Comparison of ENCODE assay signal across 18 cellular contexts in the genomic region with DNA sequence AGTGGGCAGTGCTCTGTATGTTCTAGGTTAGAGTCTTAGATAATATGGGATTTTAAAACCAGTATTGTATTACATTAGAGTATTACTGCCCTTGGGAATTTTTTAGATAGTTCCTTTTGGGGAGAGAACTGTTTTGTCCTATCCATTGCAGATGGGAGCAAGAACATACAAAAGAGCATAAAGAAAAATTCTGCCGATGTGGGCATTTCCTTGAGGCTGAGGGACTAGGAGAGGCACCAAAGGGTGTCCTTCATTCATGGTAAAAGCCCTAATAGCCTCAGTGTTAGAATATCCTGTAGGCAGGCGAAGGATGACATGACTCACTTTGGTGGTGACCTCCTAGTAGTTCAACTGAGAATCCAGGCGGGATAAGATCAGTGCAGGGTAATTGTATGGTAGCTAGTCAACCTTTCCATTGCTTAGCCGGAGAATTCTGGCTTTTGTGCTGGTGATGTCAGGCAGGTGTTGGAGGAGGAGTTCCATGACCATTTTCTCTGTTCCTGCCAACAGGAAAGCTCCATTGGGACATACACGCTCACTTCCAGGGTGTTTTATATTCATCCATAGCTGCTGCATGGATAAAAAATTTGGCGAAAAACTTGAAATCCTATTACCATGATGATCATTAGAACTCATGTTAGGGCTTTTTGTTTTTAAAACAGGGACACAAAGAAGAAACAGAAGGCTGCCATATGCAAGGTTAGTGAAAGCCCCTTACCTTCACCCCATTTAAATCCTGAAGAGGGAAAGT. TPM values are rescaled to one million over a fixed set of nuclear protein-coding genes. Genes with fewer than 3 reads are reported as not detected.
DNase-seq lines count a peak whose midpoint lies in the region; ATAC-seq and TF ChIP-seq lines count a peak whose summit lies in the region.
"Had no signal": no experiment of that assay in that cellular context is flagged by ENCODE, and none has a peak within 500 bp of the region (broad histone marks: within the 10 kb centered on the region; RNA-seq: fewer than 3 reads in every experiment).

No MANE protein-coding gene starts in this region.

- H3K4me3 Mint-ChIP-seq in stimulated activated effector memory CD8-positive, alpha-beta T cell treated with anti-CD3 and anti-CD28 coated beads, Interleukin-12 subunit alpha, Interleukin-12 subunit beta, amount 100 ng/mL, for 72 hours: no peak overlapping the region
- H3K4me3 Mint-ChIP-seq: activated T-cell treated with anti-CD3 and anti-CD28 coated beads, Interleukin-2, amount 50 U/mL, for 24 hours; IgD-negative memory B cell; mesothelial cell of epicardium; stimulated activated naive CD8-positive, alpha-beta T cell treated with anti-CD3 and anti-CD28 coated beads, Interleukin-15, Interleukin-2, amounts not matched to agents 100 ng/mL and 50 ng/mL, for 24 hours; T-helper 1 cell treated with Interleukin-12 subunit alpha and Interleukin-12 subunit beta and Interleukin-4 antibody, amounts not matched to agents 30 μg/mL and 1 μg/mL, for 36 hours had no signal

- H3K36me3 Mint-ChIP-seq in stimulated activated effector memory CD8-positive, alpha-beta T cell treated with anti-CD3 and anti-CD28 coated beads, Interleukin-12 subunit alpha, Interleukin-12 subunit beta, amount 100 ng/mL, for 72 hours: peaks cover 20% of the 10 kb centered on the region
- H3K36me3 Mint-ChIP-seq: IgD-negative memory B cell, mesothelial cell of epicardium had no signal

- no peak overlapping the region for H3K27ac Mint-ChIP-seq in stimulated activated effector memory CD8-positive, alpha-beta T cell treated with anti-CD3 and anti-CD28 coated beads, Interleukin-12 subunit alpha, Interleukin-12 subunit beta, amount 100 ng/mL, for 72 hours
- H3K27ac Mint-ChIP-seq: activated T-cell treated with anti-CD3 and anti-CD28 coated beads, Interleukin-2, amount 50 U/mL, for 24 hours; IgD-negative memory B cell; stimulated activated naive CD8-positive, alpha-beta T cell treated with anti-CD3 and anti-CD28 coated beads, Interleukin-15, Interleukin-2, amounts not matched to agents 100 ng/mL and 50 ng/mL, for 24 hours; T-helper 1 cell treated with Interleukin-12 subunit alpha and Interleukin-12 subunit beta and Interleukin-4 antibody, amounts not matched to agents 30 μg/mL and 1 μg/mL, for 36 hours had no signal

- H3K4me1 Mint-ChIP-seq in stimulated activated effector memory CD8-positive, alpha-beta T cell treated with anti-CD3 and anti-CD28 coated beads, Interleukin-12 subunit alpha, Interleukin-12 subunit beta, amount 100 ng/mL, for 72 hours: peaks cover 20% of the 10 kb centered on the region
- H3K4me1 Mint-ChIP-seq: IgD-negative memory B cell had no signal

- peaks cover under 1 to 30% of the 10 kb centered on the region in 2 donors for H3K4me1 ChIP-seq in breast epithelium
- peaks cover 79% of the 10 kb centered on the region for H3K4me1 ChIP-seq in vagina

- DNase-seq in left ventricle myocardium superior (no peak), Right ventricle myocardium inferior (ENCODE audit: missing footprints) (no peak), breast epithelium (ENCODE audit: low spot score in 2 of 2) (no peak), left lobe of liver (ENCODE audit: low spot score) (no peak), vagina (ENCODE audit: extremely low spot score in 2 of 2) (no peak), epidermal melanocyte (ENCODE audit: insufficient read length, low spot score) (no peak)
- DNase-seq in activated effector memory CD4-positive, alpha-beta T cell treated with Interleukin-2 at 50 U/mL for 16 hours: no peak
- DNase-seq in stimulated activated effector memory CD8-positive, alpha-beta T cell treated with anti-CD3 and anti-CD28 coated beads, Interleukin-12 subunit alpha, Interleukin-12 subunit beta, amount 100 ng/mL, for 72 hours (ENCODE audit: low spot score in 2 of 2): no peak
- DNase-seq: activated CD4-positive, alpha-beta T cell treated with anti-CD3 and anti-CD28 coated beads for 48 hours; activated T-cell treated with anti-CD3 and anti-CD28 coated beads, Interleukin-2, amount 50 U/mL, for 24 hours; NCI-H1105 had no signal

- no peak for TF ChIP-seq POLR2A in breast epithelium (IDR thresholded peaks at IDR 0.05)
- no peak for TF ChIP-seq POLR2A in vagina (IDR thresholded peaks at IDR 0.05)

- H3K36me3 ChIP-seq in breast epithelium: no peaks in the 10 kb centered on the region
- no peaks in the 10 kb centered on the region for H3K36me3 ChIP-seq in vagina
- H3K36me3 ChIP-seq: neutrophil had no signal

- no peak overlapping the region for H3K4me3 ChIP-seq in breast epithelium
- H3K4me3 ChIP-seq in vagina: no peak overlapping the region
- H3K4me3 ChIP-seq: coronary artery, skin epidermis had no signal

- H3K9me3 Mint-ChIP-seq in stimulated activated effector memory CD8-positive, alpha-beta T cell treated with anti-CD3 and anti-CD28 coated beads, Interleukin-12 subunit alpha, Interleukin-12 subunit beta, amount 100 ng/mL, for 72 hours: no peaks in the 10 kb centered on the region
- H3K9me3 Mint-ChIP-seq: activated T-cell treated with anti-CD3 and anti-CD28 coated beads, Interleukin-2, amount 50 U/mL, for 24 hours; IgD-negative memory B cell; mesothelial cell of epicardium; stimulated activated naive CD8-positive, alpha-beta T cell treated with anti-CD3 and anti-CD28 coated beads, Interleukin-15, Interleukin-2, amounts not matched to agents 100 ng/mL and 50 ng/mL, for 24 hours; T-helper 1 cell treated with Interleukin-12 subunit alpha and Interleukin-12 subunit beta and Interleukin-4 antibody, amounts not matched to agents 30 μg/mL and 1 μg/mL, for 36 hours had no signal

- TF ChIP-seq CTCF in breast epithelium (IDR thresholded peaks at IDR 0.05) (no peak), vagina (IDR thresholded peaks at IDR 0.05) (no peak)

- ATAC-seq in left ventricle myocardium superior: peak; percentile 34
- ATAC-seq in Right ventricle myocardium inferior: no peak
- ATAC-seq in left lobe of liver: peak; percentile 16
- no peak for ATAC-seq in stimulated activated effector memory CD8-positive, alpha-beta T cell treated with anti-CD3 and anti-CD28 coated beads, Interleukin-12 subunit alpha, Interleukin-12 subunit beta, amount 100 ng/mL, for 72 hours

- H3K27me3 ChIP-seq in breast epithelium: no peaks in the 10 kb centered on the region
- H3K27me3 ChIP-seq in vagina: no peaks in the 10 kb centered on the region

- H3K27ac ChIP-seq in breast epithelium (peak overlapping the region; percentile 49 to 64), vagina (peak overlapping the region; percentile 37)
- H3K27ac ChIP-seq: neutrophil had no signal

- H3K9me3 ChIP-seq in breast epithelium (no peaks in the 10 kb centered on the region), vagina (no peaks in the 10 kb centered on the region)
- H3K9me3 ChIP-seq: neutrophil had no signal

- intact Hi-C loops in left ventricle myocardium superior (cut with micrococcal nuclease) (no loop called here), Right ventricle myocardium inferior (cut with DNase I) (no loop called here), breast epithelium (cut with DNase I; ENCODE audit: low total_unique reads) (no loop called here), vagina (cut with DNase I) (no loop called here)

RNA-seq across cellular contexts. Expression of gene EPAS1, which starts 28.1 kb away (rescaled TPM):
- total RNA-seq in left ventricle myocardium superior: 212 TPM
- 205 TPM for total RNA-seq in Right ventricle myocardium inferior
- total RNA-seq in breast epithelium: 100 to 1,000 TPM in 2 of 3 donors, 10 to 100 TPM in 1; 92.5 to 274 (median 229) TPM
- 127 TPM for total RNA-seq in left lobe of liver
- total RNA-seq in vagina: 222 TPM

Comparison
In these comparisons a context has a peak if more than half of its experiments do, and no peak if none do; other contexts are left out.
1. ATAC-seq: peak in left ventricle myocardium superior (single experiment) and left lobe of liver (single experiment); none in Right ventricle myocardium inferior (single experiment) and stimulated activated effector memory CD8-positive, alpha-beta T cell treated with anti-CD3 and anti-CD28 coated beads, Interleukin-12 subunit alpha, Interleukin-12 subunit beta, amount 100 ng/mL, for 72 hours (single experiment).